In genomic region chr2:149068225-149068995, GRCh38 we compare ENCODE assay signal across 1 cellular context.
TF ChIP-seq lines count a peak whose summit lies in the region.

No MANE protein-coding gene starts in this region.

TF ChIP-seq in H1, 55 proteins besides CTCF, POLR2A, EP300 and RAD21:
- TF ChIP-seq SP1 (IDR thresholded peaks at IDR 0.05; ENCODE audit: low read depth, low read length), result no peak
- no peak for TF ChIP-seq MAFK (IDR thresholded peaks at IDR 0.05; ENCODE audit: low read depth, low read length)
- no peak for TF ChIP-seq CBX8 (IDR thresholded peaks at IDR 0.05; ENCODE audit: borderline replicate concordance, low read depth, low read length)
- TF ChIP-seq BRCA1 (IDR thresholded peaks at IDR 0.05; ENCODE audit: low read depth, low read length), result no peak
